2 cellular contexts compared by ENCODE assay signal in the genomic region with DNA sequence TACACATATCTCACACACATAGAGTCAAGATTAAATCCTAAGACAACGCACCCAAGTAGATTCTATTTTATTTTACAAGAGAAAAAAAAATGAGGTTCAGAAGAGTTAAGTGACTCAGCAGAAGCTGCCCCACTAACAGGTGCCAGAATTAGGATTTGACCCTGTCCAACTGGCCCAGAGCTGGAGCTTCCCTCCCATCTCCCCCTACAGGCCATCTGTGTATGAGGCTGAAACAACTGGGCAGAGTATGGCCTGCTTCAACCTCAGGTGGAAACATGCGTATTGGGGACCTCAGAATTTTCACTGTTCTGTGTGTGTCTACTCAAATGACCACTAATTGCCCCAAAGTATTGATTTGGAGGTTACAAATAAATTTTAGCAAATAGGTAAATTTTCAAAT.
TF ChIP-seq lines count a peak whose summit lies in the region.

No MANE protein-coding gene starts in this region.

TF ChIP-seq in IMR-90, 13 proteins besides CTCF, POLR2A, EP300 and RAD21:
- TF ChIP-seq FOS (IDR thresholded peaks at IDR 0.05; ENCODE audit: low read depth, low read length): no peak
- no peak for TF ChIP-seq CEBPB (IDR thresholded peaks at IDR 0.05; ENCODE audit: low read depth, low read length)
- no peak for TF ChIP-seq SMC3 (IDR thresholded peaks at IDR 0.05; ENCODE audit: low read depth, low read length)
- no peak for TF ChIP-seq MXI1 (IDR thresholded peaks at IDR 0.05; ENCODE audit: borderline replicate concordance, low read depth, low read length)
- no peak for TF ChIP-seq NFE2L2 (IDR thresholded peaks at IDR 0.05; ENCODE audit: low read depth, low read length)
- TF ChIP-seq RCOR1 (IDR thresholded peaks at IDR 0.05; ENCODE audit: insufficient replicate concordance, low read length): no peak
- no peak for TF ChIP-seq CHD1 (IDR thresholded peaks at IDR 0.05; ENCODE audit: low read depth, low read length)
- TF ChIP-seq, protein P1, sequence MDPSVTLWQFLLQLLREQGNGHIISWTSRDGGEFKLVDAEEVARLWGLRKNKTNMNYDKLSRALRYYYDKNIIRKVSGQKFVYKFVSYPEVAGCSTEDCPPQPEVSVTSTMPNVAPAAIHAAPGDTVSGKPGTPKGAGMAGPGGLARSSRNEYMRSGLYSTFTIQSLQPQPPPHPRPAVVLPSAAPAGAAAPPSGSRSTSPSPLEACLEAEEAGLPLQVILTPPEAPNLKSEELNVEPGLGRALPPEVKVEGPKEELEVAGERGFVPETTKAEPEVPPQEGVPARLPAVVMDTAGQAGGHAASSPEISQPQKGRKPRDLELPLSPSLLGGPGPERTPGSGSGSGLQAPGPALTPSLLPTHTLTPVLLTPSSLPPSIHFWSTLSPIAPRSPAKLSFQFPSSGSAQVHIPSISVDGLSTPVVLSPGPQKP (IDR thresholded peaks at IDR 0.05; ENCODE audit: borderline replicate concordance, low read depth, low read length): no peak
- no peak for TF ChIP-seq BHLHE40 (IDR thresholded peaks at IDR 0.05; ENCODE audit: low read depth, low read length)
- TF ChIP-seq MAZ (IDR thresholded peaks at IDR 0.05; ENCODE audit: borderline replicate concordance, low read depth, low read length): no peak
- TF ChIP-seq MAFK (IDR thresholded peaks at IDR 0.05; ENCODE audit: low read depth, low read length): no peak
- TF ChIP-seq USF2 (IDR thresholded peaks at IDR 0.05; ENCODE audit: low read depth, low read length): no peak
- TF ChIP-seq RFX5 (IDR thresholded peaks at IDR 0.05; ENCODE audit: low read depth, low read length): no peak
TF ChIP-seq in IMR-90: peak in this region for 0.

TF ChIP-seq in HepG2, 621 proteins besides CTCF, POLR2A, EP300 and RAD21 (continues in another document):
- TF ChIP-seq U2AF2 (IDR thresholded peaks at IDR 0.05; ENCODE audit: low read depth, low read length) (no peak), REL (CRISPR knock-in tag; conservative IDR thresholded peaks at IDR 0.05) (no peak), HNRNPL (IDR thresholded peaks at IDR 0.05; ENCODE audit: low read depth, low read length) (no peak), ZNF256 (CRISPR knock-in tag; conservative IDR thresholded peaks at IDR 0.05) (no peak), ARNT (IDR thresholded peaks at IDR 0.05) (no peak), ZNF180 (CRISPR knock-in tag; IDR thresholded peaks at IDR 0.05; ENCODE audit: borderline replicate concordance, low read depth) (no peak), NFE2L2 (IDR thresholded peaks at IDR 0.05; ENCODE audit: low read length) (0 out of 2 replicates have a peak, but pooled peaks have one; percentile 33), XRCC5 (optimal IDR thresholded peaks at IDR 0.05; ENCODE audit: low read length) (peak; percentile 56), MTA3 (CRISPR knock-in tag; IDR thresholded peaks at IDR 0.05) (no peak), ZNF597 (CRISPR knock-in tag; IDR thresholded peaks at IDR 0.05) (no peak), NFKBIZ (CRISPR knock-in tag; IDR thresholded peaks at IDR 0.05) (no peak), MXI1 (IDR thresholded peaks at IDR 0.05; ENCODE audit: borderline replicate concordance, low read depth, low read length) (no peak), ZNF512B (CRISPR knock-in tag; IDR thresholded peaks at IDR 0.05; ENCODE audit: borderline replicate concordance) (no peak), CREM (IDR thresholded peaks at IDR 0.05) (no peak), CREM (CRISPR knock-in tag; IDR thresholded peaks at IDR 0.05) (no peak), SETDB1 (CRISPR knock-in tag; IDR thresholded peaks at IDR 0.05; ENCODE audit: borderline replicate concordance) (no peak)
- TF ChIP-seq, protein P2, sequence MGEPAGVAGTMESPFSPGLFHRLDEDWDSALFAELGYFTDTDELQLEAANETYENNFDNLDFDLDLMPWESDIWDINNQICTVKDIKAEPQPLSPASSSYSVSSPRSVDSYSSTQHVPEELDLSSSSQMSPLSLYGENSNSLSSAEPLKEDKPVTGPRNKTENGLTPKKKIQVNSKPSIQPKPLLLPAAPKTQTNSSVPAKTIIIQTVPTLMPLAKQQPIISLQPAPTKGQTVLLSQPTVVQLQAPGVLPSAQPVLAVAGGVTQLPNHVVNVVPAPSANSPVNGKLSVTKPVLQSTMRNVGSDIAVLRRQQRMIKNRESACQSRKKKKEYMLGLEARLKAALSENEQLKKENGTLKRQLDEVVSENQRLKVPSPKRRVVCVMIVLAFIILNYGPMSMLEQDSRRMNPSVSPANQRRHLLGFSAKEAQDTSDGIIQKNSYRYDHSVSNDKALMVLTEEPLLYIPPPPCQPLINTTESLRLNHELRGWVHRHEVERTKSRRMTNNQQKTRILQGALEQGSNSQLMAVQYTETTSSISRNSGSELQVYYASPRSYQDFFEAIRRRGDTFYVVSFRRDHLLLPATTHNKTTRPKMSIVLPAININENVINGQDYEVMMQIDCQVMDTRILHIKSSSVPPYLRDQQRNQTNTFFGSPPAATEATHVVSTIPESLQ (CRISPR knock-in tag; conservative IDR thresholded peaks at IDR 0.05): no peak
- TF ChIP-seq, protein P3, sequence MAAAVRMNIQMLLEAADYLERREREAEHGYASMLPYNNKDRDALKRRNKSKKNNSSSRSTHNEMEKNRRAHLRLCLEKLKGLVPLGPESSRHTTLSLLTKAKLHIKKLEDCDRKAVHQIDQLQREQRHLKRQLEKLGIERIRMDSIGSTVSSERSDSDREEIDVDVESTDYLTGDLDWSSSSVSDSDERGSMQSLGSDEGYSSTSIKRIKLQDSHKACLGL (CRISPR knock-in tag; IDR thresholded peaks at IDR 0.05): no peak
- TF ChIP-seq, protein P4, sequence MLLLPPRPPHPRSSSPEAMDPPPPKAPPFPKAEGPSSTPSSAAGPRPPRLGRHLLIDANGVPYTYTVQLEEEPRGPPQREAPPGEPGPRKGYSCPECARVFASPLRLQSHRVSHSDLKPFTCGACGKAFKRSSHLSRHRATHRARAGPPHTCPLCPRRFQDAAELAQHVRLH (CRISPR knock-in tag; IDR thresholded peaks at IDR 0.05; ENCODE audit: borderline replicate concordance, low read depth): no peak
- TF ChIP-seq, protein P5, sequence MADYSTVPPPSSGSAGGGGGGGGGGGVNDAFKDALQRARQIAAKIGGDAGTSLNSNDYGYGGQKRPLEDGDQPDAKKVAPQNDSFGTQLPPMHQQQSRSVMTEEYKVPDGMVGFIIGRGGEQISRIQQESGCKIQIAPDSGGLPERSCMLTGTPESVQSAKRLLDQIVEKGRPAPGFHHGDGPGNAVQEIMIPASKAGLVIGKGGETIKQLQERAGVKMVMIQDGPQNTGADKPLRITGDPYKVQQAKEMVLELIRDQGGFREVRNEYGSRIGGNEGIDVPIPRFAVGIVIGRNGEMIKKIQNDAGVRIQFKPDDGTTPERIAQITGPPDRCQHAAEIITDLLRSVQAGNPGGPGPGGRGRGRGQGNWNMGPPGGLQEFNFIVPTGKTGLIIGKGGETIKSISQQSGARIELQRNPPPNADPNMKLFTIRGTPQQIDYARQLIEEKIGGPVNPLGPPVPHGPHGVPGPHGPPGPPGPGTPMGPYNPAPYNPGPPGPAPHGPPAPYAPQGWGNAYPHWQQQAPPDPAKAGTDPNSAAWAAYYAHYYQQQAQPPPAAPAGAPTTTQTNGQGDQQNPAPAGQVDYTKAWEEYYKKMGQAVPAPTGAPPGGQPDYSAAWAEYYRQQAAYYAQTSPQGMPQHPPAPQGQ (CRISPR knock-in tag; IDR thresholded peaks at IDR 0.05; ENCODE audit: borderline replicate concordance): no peak
- TF ChIP-seq, protein P6, sequence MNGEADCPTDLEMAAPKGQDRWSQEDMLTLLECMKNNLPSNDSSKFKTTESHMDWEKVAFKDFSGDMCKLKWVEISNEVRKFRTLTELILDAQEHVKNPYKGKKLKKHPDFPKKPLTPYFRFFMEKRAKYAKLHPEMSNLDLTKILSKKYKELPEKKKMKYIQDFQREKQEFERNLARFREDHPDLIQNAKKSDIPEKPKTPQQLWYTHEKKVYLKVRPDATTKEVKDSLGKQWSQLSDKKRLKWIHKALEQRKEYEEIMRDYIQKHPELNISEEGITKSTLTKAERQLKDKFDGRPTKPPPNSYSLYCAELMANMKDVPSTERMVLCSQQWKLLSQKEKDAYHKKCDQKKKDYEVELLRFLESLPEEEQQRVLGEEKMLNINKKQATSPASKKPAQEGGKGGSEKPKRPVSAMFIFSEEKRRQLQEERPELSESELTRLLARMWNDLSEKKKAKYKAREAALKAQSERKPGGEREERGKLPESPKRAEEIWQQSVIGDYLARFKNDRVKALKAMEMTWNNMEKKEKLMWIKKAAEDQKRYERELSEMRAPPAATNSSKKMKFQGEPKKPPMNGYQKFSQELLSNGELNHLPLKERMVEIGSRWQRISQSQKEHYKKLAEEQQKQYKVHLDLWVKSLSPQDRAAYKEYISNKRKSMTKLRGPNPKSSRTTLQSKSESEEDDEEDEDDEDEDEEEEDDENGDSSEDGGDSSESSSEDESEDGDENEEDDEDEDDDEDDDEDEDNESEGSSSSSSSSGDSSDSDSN (CRISPR knock-in tag; IDR thresholded peaks at IDR 0.05): no peak
- TF ChIP-seq, protein P7, sequence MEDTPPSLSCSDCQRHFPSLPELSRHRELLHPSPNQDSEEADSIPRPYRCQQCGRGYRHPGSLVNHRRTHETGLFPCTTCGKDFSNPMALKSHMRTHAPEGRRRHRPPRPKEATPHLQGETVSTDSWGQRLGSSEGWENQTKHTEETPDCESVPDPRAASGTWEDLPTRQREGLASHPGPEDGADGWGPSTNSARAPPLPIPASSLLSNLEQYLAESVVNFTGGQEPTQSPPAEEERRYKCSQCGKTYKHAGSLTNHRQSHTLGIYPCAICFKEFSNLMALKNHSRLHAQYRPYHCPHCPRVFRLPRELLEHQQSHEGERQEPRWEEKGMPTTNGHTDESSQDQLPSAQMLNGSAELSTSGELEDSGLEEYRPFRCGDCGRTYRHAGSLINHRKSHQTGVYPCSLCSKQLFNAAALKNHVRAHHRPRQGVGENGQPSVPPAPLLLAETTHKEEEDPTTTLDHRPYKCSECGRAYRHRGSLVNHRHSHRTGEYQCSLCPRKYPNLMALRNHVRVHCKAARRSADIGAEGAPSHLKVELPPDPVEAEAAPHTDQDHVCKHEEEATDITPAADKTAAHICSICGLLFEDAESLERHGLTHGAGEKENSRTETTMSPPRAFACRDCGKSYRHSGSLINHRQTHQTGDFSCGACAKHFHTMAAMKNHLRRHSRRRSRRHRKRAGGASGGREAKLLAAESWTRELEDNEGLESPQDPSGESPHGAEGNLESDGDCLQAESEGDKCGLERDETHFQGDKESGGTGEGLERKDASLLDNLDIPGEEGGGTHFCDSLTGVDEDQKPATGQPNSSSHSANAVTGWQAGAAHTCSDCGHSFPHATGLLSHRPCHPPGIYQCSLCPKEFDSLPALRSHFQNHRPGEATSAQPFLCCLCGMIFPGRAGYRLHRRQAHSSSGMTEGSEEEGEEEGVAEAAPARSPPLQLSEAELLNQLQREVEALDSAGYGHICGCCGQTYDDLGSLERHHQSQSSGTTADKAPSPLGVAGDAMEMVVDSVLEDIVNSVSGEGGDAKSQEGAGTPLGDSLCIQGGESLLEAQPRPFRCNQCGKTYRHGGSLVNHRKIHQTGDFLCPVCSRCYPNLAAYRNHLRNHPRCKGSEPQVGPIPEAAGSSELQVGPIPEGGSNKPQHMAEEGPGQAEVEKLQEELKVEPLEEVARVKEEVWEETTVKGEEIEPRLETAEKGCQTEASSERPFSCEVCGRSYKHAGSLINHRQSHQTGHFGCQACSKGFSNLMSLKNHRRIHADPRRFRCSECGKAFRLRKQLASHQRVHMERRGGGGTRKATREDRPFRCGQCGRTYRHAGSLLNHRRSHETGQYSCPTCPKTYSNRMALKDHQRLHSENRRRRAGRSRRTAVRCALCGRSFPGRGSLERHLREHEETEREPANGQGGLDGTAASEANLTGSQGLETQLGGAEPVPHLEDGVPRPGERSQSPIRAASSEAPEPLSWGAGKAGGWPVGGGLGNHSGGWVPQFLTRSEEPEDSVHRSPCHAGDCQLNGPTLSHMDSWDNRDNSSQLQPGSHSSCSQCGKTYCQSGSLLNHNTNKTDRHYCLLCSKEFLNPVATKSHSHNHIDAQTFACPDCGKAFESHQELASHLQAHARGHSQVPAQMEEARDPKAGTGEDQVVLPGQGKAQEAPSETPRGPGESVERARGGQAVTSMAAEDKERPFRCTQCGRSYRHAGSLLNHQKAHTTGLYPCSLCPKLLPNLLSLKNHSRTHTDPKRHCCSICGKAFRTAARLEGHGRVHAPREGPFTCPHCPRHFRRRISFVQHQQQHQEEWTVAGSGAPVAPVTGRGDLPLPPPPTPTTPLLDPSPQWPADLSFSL (CRISPR knock-in tag; IDR thresholded peaks at IDR 0.05): no peak
- TF ChIP-seq, protein P8, sequence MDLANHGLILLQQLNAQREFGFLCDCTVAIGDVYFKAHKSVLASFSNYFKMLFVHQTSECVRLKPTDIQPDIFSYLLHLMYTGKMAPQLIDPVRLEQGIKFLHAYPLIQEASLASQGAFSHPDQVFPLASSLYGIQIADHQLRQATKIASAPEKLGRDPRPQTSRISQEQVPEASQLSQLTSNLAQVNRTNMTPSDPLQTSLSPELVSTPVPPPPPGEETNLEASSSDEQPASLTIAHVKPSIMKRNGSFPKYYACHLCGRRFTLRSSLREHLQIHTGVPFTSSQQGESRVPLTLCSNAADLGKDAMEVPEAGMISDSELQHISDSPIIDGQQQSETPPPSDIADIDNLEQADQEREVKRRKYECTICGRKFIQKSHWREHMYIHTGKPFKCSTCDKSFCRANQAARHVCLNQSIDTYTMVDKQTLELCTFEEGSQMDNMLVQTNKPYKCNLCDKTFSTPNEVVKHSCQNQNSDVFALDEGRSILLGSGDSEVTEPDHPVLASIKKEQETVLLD (CRISPR knock-in tag; IDR thresholded peaks at IDR 0.05; ENCODE audit: low read depth): no peak
